In the genomic region with DNA sequence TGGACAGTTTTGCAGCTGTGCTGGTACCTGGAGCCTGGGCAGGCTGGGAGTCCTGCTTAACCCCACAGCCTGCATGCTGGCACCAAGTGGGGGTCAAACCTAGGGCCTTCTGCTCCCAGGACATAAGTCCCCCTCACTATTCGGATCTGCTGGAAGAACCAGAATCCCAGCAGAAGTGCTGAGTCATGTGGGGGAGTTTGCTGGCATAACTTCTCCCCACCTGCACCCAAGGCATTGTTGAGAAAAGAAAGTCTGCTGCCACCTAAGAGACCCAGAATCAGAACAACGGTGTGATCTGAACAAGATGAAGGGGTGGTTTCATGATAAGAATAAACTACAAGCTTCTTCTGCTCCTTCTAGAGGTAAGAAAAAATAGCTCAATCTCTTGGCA, we compare ENCODE assay signal across 18 cellular contexts.
DNase-seq lines count a peak whose midpoint lies in the region; TF ChIP-seq lines count a peak whose summit lies in the region.
"Had no signal": no experiment of that assay in that cellular context is flagged by ENCODE, and none has a peak within 500 bp of the region (broad histone marks: within the 10 kb centered on the region; RNA-seq: fewer than 3 reads in every experiment).

No MANE protein-coding gene starts in this region.

- H2BK15ac ChIP-seq in H9 (ENCODE audit: low read depth, low read length), result no peak overlapping the region

- H3K9me3 Mint-ChIP-seq in H9, result no peaks in the 10 kb centered on the region
- no peaks in the 10 kb centered on the region for H3K9me3 Mint-ChIP-seq in CD4-positive, alpha-beta memory T cell
- H3K9me3 Mint-ChIP-seq: activated T-cell treated with anti-CD3 and anti-CD28 coated beads, Interleukin-2, amount 50 U/mL, for 72 hours; CD8-positive, alpha-beta memory T cell had no signal

- H3K27ac ChIP-seq in H9 (ENCODE audit: insufficient read length, low read depth, low read length), result no peak overlapping the region
- H3K27ac ChIP-seq in CD4-positive, alpha-beta memory T cell (ENCODE audit: low read depth, low read length), result no peak overlapping the region
- H3K27ac ChIP-seq: PC-9, stomach had no signal

- H4K20me1 ChIP-seq in H9 (ENCODE audit: control insufficient read depth, insufficient read depth, insufficient read length), result no peaks in the 10 kb centered on the region

- no peak overlapping the region for H3T11ph ChIP-seq in H9 (ENCODE audit: low read length)

- H2BK12ac ChIP-seq in H9 (ENCODE audit: insufficient read length, low read depth, low read length), result no peak overlapping the region

- no peak overlapping the region for H3K4me3 Mint-ChIP-seq in H9
- no peak overlapping the region for H3K4me3 Mint-ChIP-seq in CD4-positive, alpha-beta memory T cell
- H3K4me3 Mint-ChIP-seq: activated T-cell treated with anti-CD3 and anti-CD28 coated beads, Interleukin-2, amount 50 U/mL, for 72 hours had no signal

- H4K5ac ChIP-seq in H9 (ENCODE audit: insufficient read length, low read depth, low read length), result no peak overlapping the region

- no peak overlapping the region for H3K4me2 ChIP-seq in H9 (ENCODE audit: insufficient read depth, insufficient read length, low read length)
- H3K4me2 ChIP-seq: PC-9 had no signal

- H3K18ac ChIP-seq in H9 (ENCODE audit: insufficient read length, low read depth, low read length), result no peak overlapping the region

- no peaks in the 10 kb centered on the region for H3K79me1 ChIP-seq in H9 (ENCODE audit: insufficient read depth, low read depth, low read length, poor library complexity, severe bottlenecking)

- intact Hi-C loops in CD4-positive, alpha-beta memory T cell (cut with micrococcal nuclease), result no loop called here

- no peak overlapping the region for H3K23ac ChIP-seq in H9 (ENCODE audit: insufficient read length, low read depth, low read length)

- POLR2A ChIA-PET in CD4-positive, alpha-beta memory T cell (lab: Charles Lee; ENCODE audit: partially characterized antibody), result no interaction called here

- no peaks in the 10 kb centered on the region for H3K23me2 ChIP-seq in H9 (ENCODE audit: insufficient read length, low read depth, low read length, poor library complexity, severe bottlenecking)

- H3K14ac ChIP-seq in H9 (ENCODE audit: insufficient read depth, low read length), result peak overlapping the region; percentile 15; the same call in 1 of the 2 replicates

- no peak overlapping the region for H2AK5ac ChIP-seq in H9 (ENCODE audit: insufficient read length, low read length)

- no peak for TF ChIP-seq CTCF in H9 (conservative IDR thresholded peaks at IDR 0.05)
- TF ChIP-seq CTCF in fibroblast of pulmonary artery (IDR thresholded peaks at IDR 0.05; ENCODE audit: low read length, missing control alignments), result no peak

- peak overlapping the region; percentile 24 for H3K4me3 ChIP-seq in fibroblast of pulmonary artery (replicated peaks; ENCODE audit: low read depth, low read length)
- no peak overlapping the region for H3K4me3 ChIP-seq in CD4-positive, alpha-beta memory T cell (ENCODE audit: low read length in 2 of 2)
- H3K4me3 ChIP-seq: HAP-1, PC-9, stomach had no signal

- CTCF ChIA-PET in CD4-positive, alpha-beta memory T cell (lab: Charles Lee; ENCODE audit: partially characterized antibody), result interaction anchor here (1.2 kb wide), 1 partner anchor 18 kb away, joined by 3 read pairs; no protein-coding TSS in a partner anchor

- no peak overlapping the region for H2BK120ac ChIP-seq in H9 (ENCODE audit: low read depth, low read length, poor library complexity, severe bottlenecking)

- H3K36me3 Mint-ChIP-seq in H9 (ENCODE audit: insufficient read depth in 1 of 3, low read depth in 3 of 3), result peaks cover 0 to 6% (median 5%) of the 10 kb centered on the region in 3 experiments; a peak in 4 of 7 replicates
- H3K36me3 Mint-ChIP-seq in CD4-positive, alpha-beta memory T cell, result peaks cover 20 to 21% of the 10 kb centered on the region in 2 donors

- no peak overlapping the region for H2AFZ ChIP-seq in H9 (ENCODE audit: low read length)
- H2AFZ ChIP-seq: PC-9 had no signal

- no peaks in the 10 kb centered on the region for H3K27me3 ChIP-seq in H9 (ENCODE audit: insufficient read depth, low read length)
- no peaks in the 10 kb centered on the region for H3K27me3 ChIP-seq in CD4-positive, alpha-beta memory T cell (ENCODE audit: insufficient read depth, low read length)
- H3K27me3 ChIP-seq: stomach had no signal

- no peak for DNase-seq in H9
- DNase-seq in OCI-M1 (lab: John Stamatoyannopoulos, UW), result peak; percentile 47
- peak; percentile 73 for DNase-seq in fibroblast of pulmonary artery (ENCODE audit: low read depth)
- DNase-seq in putamen (ENCODE audit: low spot score), result peak; percentile 79
- DNase-seq in hepatic stellate cell (ENCODE audit: low spot score), result no peak
- DNase-seq in CD4-positive, alpha-beta memory T cell, result no peak
- no peak for DNase-seq in cerebellum (ENCODE audit: low spot score)
- DNase-seq: activated CD4-positive, alpha-beta T cell treated with anti-CD3 and anti-CD28 coated beads for 48 hours; aorta; CD8-positive, alpha-beta memory T cell; kidney; NCI-H1048; retina; stomach; T-helper 1 cell had no signal

- H2BK5ac ChIP-seq in H9 (ENCODE audit: insufficient read length, low read length), result no peak overlapping the region

- H3K4me1 ChIP-seq in H9 (ENCODE audit: insufficient read depth, low read length), result peaks cover 4% of the 10 kb centered on the region; the same call in 1 of the 2 replicates
- H3K4me1 ChIP-seq in CD4-positive, alpha-beta memory T cell (ENCODE audit: insufficient read depth, low read length), result no peaks in the 10 kb centered on the region
- H3K4me1 ChIP-seq: HAP-1 had no signal

- H2BK20ac ChIP-seq in H9 (ENCODE audit: low read depth, low read length, poor library complexity, severe bottlenecking), result no peak overlapping the region

- no peaks in the 10 kb centered on the region for H3K79me2 ChIP-seq in H9 (ENCODE audit: insufficient read depth, low read length)

- H3K9ac ChIP-seq in H9 (ENCODE audit: extremely low read depth, insufficient read length, low read length), result no peak overlapping the region

- no peaks in the 10 kb centered on the region for H3K27me3 Mint-ChIP-seq in H9 (ENCODE audit: low read depth)
- no peaks in the 10 kb centered on the region for H3K27me3 Mint-ChIP-seq in CD4-positive, alpha-beta memory T cell
- H3K27me3 Mint-ChIP-seq: CD8-positive, alpha-beta memory T cell had no signal

- peaks cover 6% of the 10 kb centered on the region for H3K36me3 ChIP-seq in CD4-positive, alpha-beta memory T cell (ENCODE audit: insufficient read depth, low read length)
- H3K36me3 ChIP-seq: HAP-1 had no signal

- H4K8ac ChIP-seq in H9 (replicated peaks; ENCODE audit: insufficient read length, low read depth, low read length), result no peak overlapping the region

- no peak overlapping the region for H4K91ac ChIP-seq in H9 (ENCODE audit: insufficient read length, low read depth, low read length)

- peak overlapping the region in 2 of 3 experiments; percentile 75 to 96; a peak in 3 of 7 replicates for H3K27ac Mint-ChIP-seq in H9
- peak overlapping the region in 1 of 7 donors; percentile 46 for H3K27ac Mint-ChIP-seq in CD4-positive, alpha-beta memory T cell
- H3K27ac Mint-ChIP-seq: activated T-cell treated with anti-CD3 and anti-CD28 coated beads, Interleukin-2, amount 50 U/mL, for 72 hours had no signal

- WGBS in H9 (ENCODE audit: extremely low coverage, insufficient read length, low lambda C conversion rate), result no CpG with 5 or more reads among the region's 2 CpGs

- peaks cover 43 to 54% of the 10 kb centered on the region in 2 experiments for H3K4me1 Mint-ChIP-seq in H9
- H3K4me1 Mint-ChIP-seq in CD4-positive, alpha-beta memory T cell, result peaks cover 5 to 13% (median 7%) of the 10 kb centered on the region in 4 donors

- H3K9me3 ChIP-seq in H9 (ENCODE audit: control insufficient read depth, low read depth, low read length), result no peaks in the 10 kb centered on the region
- H3K9me3 ChIP-seq in CD4-positive, alpha-beta memory T cell (ENCODE audit: control insufficient read depth in 1 of 2, low read length in 2 of 2), result no peaks in the 10 kb centered on the region
- H3K9me3 ChIP-seq: HAP-1, stomach had no signal

- no peak overlapping the region for H3K4ac ChIP-seq in H9 (ENCODE audit: low read depth, low read length)

- H3K56ac ChIP-seq in H9 (ENCODE audit: insufficient read length, low read depth, low read length), result no peak overlapping the region

Comparison
In these comparisons a context has a peak if more than half of its experiments do, and no peak if none do; other contexts are left out.
1. DNase-seq: peak in OCI-M1 (single experiment), fibroblast of pulmonary artery (single experiment) and putamen (single experiment); none in H9 (single experiment), hepatic stellate cell (single experiment), CD4-positive, alpha-beta memory T cell (0 of 5) and cerebellum (single experiment).